In the genomic region with DNA sequence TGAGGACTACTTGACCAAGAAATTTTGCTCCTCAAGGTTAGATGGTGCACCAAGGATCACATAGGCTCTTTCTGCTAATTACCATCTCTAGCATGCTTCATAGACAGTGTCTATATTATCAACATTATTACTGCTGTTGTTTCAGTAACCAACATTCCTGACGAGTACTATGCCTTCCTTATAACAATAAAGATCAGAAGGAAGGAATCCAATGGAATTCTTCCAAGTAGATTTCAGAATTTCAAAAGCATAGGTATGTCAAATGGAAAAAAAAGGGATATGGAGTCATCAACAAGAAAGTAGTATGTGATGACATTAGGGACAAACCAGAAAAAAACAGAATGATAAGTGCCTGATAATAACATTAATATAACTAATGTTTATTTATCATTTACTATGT, we compare ENCODE assay signal across 20 cellular contexts.
"Had no signal": no experiment of that assay in that cellular context is flagged by ENCODE, and none has a peak within 500 bp of the region (broad histone marks: within the 10 kb centered on the region; RNA-seq: fewer than 3 reads in every experiment).

No MANE protein-coding gene starts in this region.

- H3K9ac ChIP-seq: parathyroid adenoma had no signal

- H3K4me1 ChIP-seq: body of pancreas, heart right ventricle, parathyroid adenoma, thyroid gland had no signal

- H3K9me3 ChIP-seq: body of pancreas, thyroid gland had no signal

- H3K27ac ChIP-seq: body of pancreas, dorsolateral prefrontal cortex, heart right ventricle, parathyroid adenoma, skin epidermis, thyroid gland, VCaP had no signal

- H3K27ac Mint-ChIP-seq: activated CD4-positive, alpha-beta T cell treated with anti-CD3 and anti-CD28 coated beads for 36 hours; activated CD8-positive, alpha-beta T cell treated with anti-CD3 and anti-CD28 coated beads for 36 hours; activated naive CD8-positive, alpha-beta T cell treated with anti-CD3 and anti-CD28 coated beads, Interleukin-2, amount 10 ng/mL, durations not matched to agents 7 days and 5 days; activated T-cell treated with anti-CD3 and anti-CD28 coated beads, Interleukin-2, amount 50 U/mL, for 72 hours; T-cell had no signal

- H3K79me2 ChIP-seq: parathyroid adenoma had no signal

- FAIRE-seq: endometrium, frontal cortex, urothelium cell line had no signal

- H2AFZ ChIP-seq: parathyroid adenoma had no signal

- H3K4me3 ChIP-seq: body of pancreas, dorsolateral prefrontal cortex, heart right ventricle, skin epidermis, thyroid gland had no signal

- H3K27me3 Mint-ChIP-seq: activated CD8-positive, alpha-beta T cell treated with anti-CD3 and anti-CD28 coated beads for 36 hours had no signal

- H3K36me3 ChIP-seq: heart right ventricle, thyroid gland had no signal

- H3K4me3 Mint-ChIP-seq: activated CD4-positive, alpha-beta T cell treated with anti-CD3 and anti-CD28 coated beads for 36 hours; activated CD8-positive, alpha-beta T cell treated with anti-CD3 and anti-CD28 coated beads for 36 hours; activated naive CD8-positive, alpha-beta T cell treated with anti-CD3 and anti-CD28 coated beads, Interleukin-2, amount 10 ng/mL, durations not matched to agents 7 days and 5 days; activated T-cell treated with anti-CD3 and anti-CD28 coated beads, Interleukin-2, amount 50 U/mL, for 72 hours; T-cell had no signal

- H3K27me3 ChIP-seq: body of pancreas, dorsolateral prefrontal cortex, thyroid gland had no signal

- DNase-seq: activated CD4-positive, alpha-beta T cell treated with anti-CD3 and anti-CD28 coated beads for 36 hours; activated CD8-positive, alpha-beta memory T cell treated with anti-CD3 and anti-CD28 coated beads, Interleukin-2, amount 50 U/mL, for 4 hours; activated CD8-positive, alpha-beta T cell treated with anti-CD3 and anti-CD28 coated beads for 36 hours; activated naive CD8-positive, alpha-beta T cell treated with anti-CD3 and anti-CD28 coated beads, Interleukin-2, amount 10 ng/mL, durations not matched to agents 7 days and 5 days; activated T-cell treated with anti-CD3 and anti-CD28 coated beads, Interleukin-2, amount 50 U/mL, for 72 hours; body of pancreas; dorsolateral prefrontal cortex; heart right ventricle; kidney; left ventricle myocardium superior; mesenchymal stem cell; T-cell; T1000; thyroid gland had no signal

- H3K4me1 Mint-ChIP-seq: activated CD4-positive, alpha-beta T cell treated with anti-CD3 and anti-CD28 coated beads for 36 hours; T-cell had no signal
